Comparison of ENCODE assay signal across 29 cellular contexts in genomic region chr7:2380461-2380860, GRCh38.
"Had no signal": no experiment of that assay in that cellular context is flagged by ENCODE, and none has a peak within 500 bp of the region (broad histone marks: within the 10 kb centered on the region; RNA-seq: fewer than 3 reads in every experiment).

No MANE protein-coding gene starts in this region.

- DNase-seq: activated CD4-positive, alpha-beta T cell treated with anti-CD3 and anti-CD28 coated beads for 4 hours; activated CD4-positive, alpha-beta T cell treated with anti-CD3 and anti-CD28 coated beads, Interleukin-2, amount 50 U/mL, for 48 hours; activated CD4-positive, CD25-positive, alpha-beta regulatory T cell; activated CD8-positive, alpha-beta memory T cell treated with anti-CD3 and anti-CD28 coated beads for 24 hours; activated effector memory CD4-positive, alpha-beta T cell treated with anti-CD3 and anti-CD28 coated beads, Interleukin-2, amount 50 U/mL, for 16 hours; activated naive CD4-positive, alpha-beta T cell treated with anti-CD3 and anti-CD28 coated beads for 36 hours; amniotic stem cell; endodermal cell; gastrocnemius medialis; hypothalamus; immature natural killer cell; kidney; left colon; naive B cell; stimulated activated CD4-positive, alpha-beta T cell treated with anti-CD3 and anti-CD28 coated beads, Interleukin-1b, Interleukin-23, amount 100 ng/mL, for 48 hours; stimulated activated CD4-positive, alpha-beta T cell treated with anti-CD3 and anti-CD28 coated beads, Interleukin-4, amount 100 ng/mL, for 4 hours; stimulated activated CD8-positive, alpha-beta memory T cell treated with anti-CD3 and anti-CD28 coated beads, Interleukin-4, amount 100 ng/mL, for 48 hours; stimulated activated naive CD4-positive, alpha-beta T cell; T-helper 1 cell; tibial artery had no signal

- H3K27me3 ChIP-seq: gastrocnemius medialis, heart left ventricle, suprapubic skin, tibial artery had no signal

- ATAC-seq: gastrocnemius medialis had no signal

- H3K4me3 ChIP-seq: gastrocnemius medialis, heart left ventricle, smooth muscle cell, suprapubic skin, tibial artery had no signal

- H3K27ac ChIP-seq: epithelial cell of prostate, gastrocnemius medialis, heart left ventricle, suprapubic skin, tibial artery had no signal

- H3K27me3 Mint-ChIP-seq: central memory CD8-positive, alpha-beta T cell; dendritic cell treated with granulocyte-macrophage colony-stimulating factor and Interleukin-4, amounts not matched to agents 40 ng/mL and 50 ng/mL, for 4 days; naive B cell had no signal

- H3K9me3 Mint-ChIP-seq: activated naive CD4-positive, alpha-beta T cell treated with anti-CD3 and anti-CD28 coated beads for 36 hours; activated T-helper 1 cell treated with anti-CD3 and anti-CD28 coated beads, Interleukin-12 subunit alpha, Interleukin-12 subunit beta, Interleukin-2, Interleukin-4 antibody, amounts not matched to agents 30 ng/mL and 10 ng/mL and 1 ng/mL, durations not matched to agents 14 hours and 24 hours and 36 hours; central memory CD8-positive, alpha-beta T cell; dendritic cell treated with granulocyte-macrophage colony-stimulating factor and Interleukin-4, amounts not matched to agents 40 ng/mL and 50 ng/mL, for 4 days; endodermal cell; immature natural killer cell; mesothelial cell of epicardium; naive B cell; T-helper 2 cell treated with Interferon-gamma antibody and Interleukin-4, amounts not matched to agents 5 μg/mL and 100 μg/mL, for 36 hours had no signal

- H3K9me3 ChIP-seq: gastrocnemius medialis, heart left ventricle, suprapubic skin, tibial artery had no signal

- H3K4me3 Mint-ChIP-seq: activated naive CD4-positive, alpha-beta T cell treated with anti-CD3 and anti-CD28 coated beads for 36 hours; activated T-helper 1 cell treated with anti-CD3 and anti-CD28 coated beads, Interleukin-12 subunit alpha, Interleukin-12 subunit beta, Interleukin-2, Interleukin-4 antibody, amounts not matched to agents 30 ng/mL and 10 ng/mL and 1 ng/mL, durations not matched to agents 14 hours and 24 hours and 36 hours; central memory CD8-positive, alpha-beta T cell; dendritic cell treated with granulocyte-macrophage colony-stimulating factor and Interleukin-4, amounts not matched to agents 40 ng/mL and 50 ng/mL, for 4 days; endodermal cell; immature natural killer cell; mesothelial cell of epicardium; naive B cell; T-helper 2 cell treated with Interferon-gamma antibody and Interleukin-4, amounts not matched to agents 5 μg/mL and 100 μg/mL, for 36 hours had no signal

- H3K27ac Mint-ChIP-seq: activated naive CD4-positive, alpha-beta T cell treated with anti-CD3 and anti-CD28 coated beads for 36 hours; activated T-helper 1 cell treated with anti-CD3 and anti-CD28 coated beads, Interleukin-12 subunit alpha, Interleukin-12 subunit beta, Interleukin-2, Interleukin-4 antibody, amounts not matched to agents 30 ng/mL and 10 ng/mL and 1 ng/mL, durations not matched to agents 14 hours and 24 hours and 36 hours; dendritic cell treated with granulocyte-macrophage colony-stimulating factor and Interleukin-4, amounts not matched to agents 40 ng/mL and 50 ng/mL, for 4 days; endodermal cell; T-helper 2 cell treated with Interferon-gamma antibody and Interleukin-4, amounts not matched to agents 5 μg/mL and 100 μg/mL, for 36 hours had no signal

- H3K4me1 Mint-ChIP-seq: endodermal cell, mesothelial cell of epicardium had no signal

- H3K4me1 ChIP-seq: gastrocnemius medialis, heart left ventricle, suprapubic skin, tibial artery had no signal
